In the genomic region with DNA sequence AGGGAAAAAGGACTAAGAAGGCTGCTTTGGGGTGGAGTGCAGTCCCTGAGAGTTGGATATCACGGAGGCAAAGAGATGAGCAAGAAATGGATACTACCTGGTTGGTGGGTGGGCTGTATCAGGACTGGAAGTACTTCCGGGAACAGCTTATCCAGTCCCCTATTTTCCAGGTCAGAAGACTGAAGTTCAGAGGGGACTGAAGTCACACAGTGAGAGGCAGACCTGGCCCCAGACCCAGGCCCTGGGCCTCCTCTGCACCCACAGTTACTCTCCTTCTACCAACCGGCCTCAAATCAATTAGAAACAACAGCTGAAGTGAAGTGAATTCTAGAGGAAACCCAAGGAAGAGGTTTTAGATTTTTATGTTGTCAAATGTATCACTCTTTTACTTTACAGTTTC, we compare ENCODE assay signal across 26 cellular contexts.
"Had no signal": no experiment of that assay in that cellular context is flagged by ENCODE, and none has a peak within 500 bp of the region (broad histone marks: within the 10 kb centered on the region; RNA-seq: fewer than 3 reads in every experiment).

No MANE protein-coding gene starts in this region.

- H3K27me3 Mint-ChIP-seq: dendritic cell treated with granulocyte-macrophage colony-stimulating factor and Interleukin-4, amounts not matched to agents 40 ng/mL and 50 ng/mL, for 4 days had no signal

- H3K4me3 Mint-ChIP-seq: dendritic cell treated with granulocyte-macrophage colony-stimulating factor and Interleukin-4, amounts not matched to agents 40 ng/mL and 50 ng/mL, for 4 days; effector memory CD8-positive, alpha-beta T cell; endodermal cell had no signal

- H3K36me3 ChIP-seq: colonic mucosa, esophagus muscularis mucosa, esophagus squamous epithelium, gastrocnemius medialis, gastroesophageal sphincter, heart left ventricle had no signal

- H3K9me3 Mint-ChIP-seq: dendritic cell treated with granulocyte-macrophage colony-stimulating factor and Interleukin-4, amounts not matched to agents 40 ng/mL and 50 ng/mL, for 4 days; effector memory CD8-positive, alpha-beta T cell; endodermal cell had no signal

- H3K4me3 ChIP-seq: colonic mucosa, coronary artery, dorsolateral prefrontal cortex, esophagus muscularis mucosa, esophagus squamous epithelium, gastrocnemius medialis, gastroesophageal sphincter, heart left ventricle had no signal

- H3K27ac ChIP-seq: colonic mucosa, coronary artery, epithelial cell of prostate, esophagus muscularis mucosa, esophagus squamous epithelium, foreskin keratinocyte, gastrocnemius medialis, gastroesophageal sphincter, heart left ventricle had no signal

- H3K9me3 ChIP-seq: colonic mucosa, esophagus muscularis mucosa, esophagus squamous epithelium, gastrocnemius medialis, gastroesophageal sphincter, heart left ventricle had no signal

- DNase-seq: colonic mucosa; cortex of kidney; dermis blood vessel endothelial cell; effector CD4-positive, alpha-beta T cell; effector CD8-positive, alpha-beta T cell; effector memory CD4-positive, alpha-beta T cell; effector memory CD8-positive, alpha-beta T cell; endodermal cell; erythroblast; esophagus squamous epithelium; foreskin fibroblast; foreskin keratinocyte; foreskin melanocyte had no signal

- H3K4me1 ChIP-seq: colonic mucosa, foreskin keratinocyte had no signal

- FAIRE-seq: colon, endometrium, endothelial cell of umbilical vein, frontal cortex had no signal

- ATAC-seq: effector memory CD8-positive, alpha-beta T cell; esophagus mucosa; foreskin keratinocyte; gastroesophageal sphincter had no signal

- H3K27ac Mint-ChIP-seq: dendritic cell treated with granulocyte-macrophage colony-stimulating factor and Interleukin-4, amounts not matched to agents 40 ng/mL and 50 ng/mL, for 4 days; effector memory CD8-positive, alpha-beta T cell; endodermal cell had no signal

- H3K27me3 ChIP-seq: colonic mucosa, dorsolateral prefrontal cortex, esophagus muscularis mucosa, esophagus squamous epithelium, gastrocnemius medialis, gastroesophageal sphincter, heart left ventricle had no signal
